ENCODE assay signal across 21 cellular contexts in the genomic region with DNA sequence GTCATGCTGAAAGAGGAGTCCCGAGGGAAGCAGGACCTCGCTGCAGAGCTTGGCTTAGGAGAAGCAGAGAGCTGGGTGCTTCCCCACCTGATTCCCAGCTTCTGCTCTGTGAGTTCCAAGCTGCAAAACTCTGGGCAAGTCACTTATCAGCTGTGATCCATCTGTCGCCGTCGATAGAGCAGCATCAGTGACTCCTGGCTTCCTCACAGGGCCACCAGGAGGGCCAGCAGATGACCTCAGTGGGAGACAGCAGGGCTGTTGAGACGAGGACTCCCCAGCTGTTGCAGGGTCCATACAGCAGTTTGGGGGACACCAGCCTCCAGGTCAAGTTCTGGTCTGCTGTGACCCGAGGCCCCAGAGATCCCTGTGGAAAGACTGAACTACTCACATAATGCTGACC.
A peak's percentile ranks its signal among the peaks of the same experiment; 100 is the strongest.
DNase-seq lines count a peak whose midpoint lies in the region; ATAC-seq, FAIRE-seq and TF ChIP-seq lines count a peak whose summit lies in the region.
"Had no signal": no experiment of that assay in that cellular context is flagged by ENCODE, and none has a peak within 500 bp of the region (broad histone marks: within the 10 kb centered on the region; RNA-seq: fewer than 3 reads in every experiment).

No MANE protein-coding gene starts in this region.

- no peaks in the 10 kb centered on the region for H3K36me3 ChIP-seq in aorta (ENCODE audit: control insufficient read depth in 1 of 2, insufficient read depth in 2 of 2, low read length in 1 of 2)

- no peaks in the 10 kb centered on the region for H3K27me3 ChIP-seq in aorta (ENCODE audit: control insufficient read depth in 1 of 2, insufficient read depth in 2 of 2, low read length in 1 of 2)

- no peaks in the 10 kb centered on the region for H3K4me1 ChIP-seq in aorta (ENCODE audit: control insufficient read depth in 1 of 2, insufficient read depth in 2 of 2, low read length in 2 of 2)

- no peak for TF ChIP-seq CTCF in VCaP (conservative IDR thresholded peaks at IDR 0.05)

- H3K27ac ChIP-seq in VCaP, result peak overlapping the region; percentile 29; the same call in 1 of the 2 replicates
- H3K27ac ChIP-seq in aorta (ENCODE audit: low read depth in 1 of 2, low read length in 2 of 2), result no peak overlapping the region

- FAIRE-seq in HTR-8/SVneo (lab: Jason Lieb, UNC), result peak; percentile 69
- FAIRE-seq: GM18507, K562 had no signal

- WGBS in aorta, 2 donors, result 79 to 85% methylated on average over 7 of the region's 7 CpGs

- DNase-seq in NCI-H1694 treated with DMSO at 0.1 percent for 48 hours (lab: John Stamatoyannopoulos, UW) (peak; percentile 7), NCI-H1694 (lab: John Stamatoyannopoulos, UW) (no peak), HTR-8/SVneo (ENCODE audit: insufficient read length, low spot score) (no peak), aorta (peak; percentile 36 to 37), pons (ENCODE audit: low spot score) (no peak), GOT3 (lab: John Stamatoyannopoulos, UW) (no peak)
- DNase-seq: CD8-positive, alpha-beta memory T cell; DMS53; H9; Kasumi-1; NCI-H1092 treated with DMSO at 0.1 percent for 48 hours; NCI-H1436; NCI-H2081; NCI-H345; NCI-H510A treated with DMSO at 0.1 percent for 48 hours; Right ventricle myocardium superior; RPMI8226; T-helper 1 cell had no signal

- no peak for ATAC-seq in aorta (ENCODE audit: low FRiP score)
- ATAC-seq: K562 had no signal

- no peaks in the 10 kb centered on the region for H3K9me3 ChIP-seq in aorta (ENCODE audit: control insufficient read depth, low read length)

- intact Hi-C loops in aorta (cut with DNase I), result no loop called here

- no peak overlapping the region for H3K4me3 ChIP-seq in aorta (ENCODE audit: low read length in 2 of 2)
- H3K4me3 ChIP-seq: K562 had no signal

Comparison
In these comparisons a context has a peak if more than half of its experiments do, and no peak if none do; other contexts are left out.
1. DNase-seq: peak in NCI-H1694 treated with DMSO at 0.1 percent for 48 hours (single experiment) and aorta (2 of 2); none in NCI-H1694 (single experiment), HTR-8/SVneo (single experiment), pons (single experiment) and GOT3 (single experiment).